1 cellular context compared by ENCODE assay signal in genomic region chr15:36605626-36606263, GRCh38.
TF ChIP-seq lines count a peak whose summit lies in the region.

No MANE protein-coding gene starts in this region.

TF ChIP-seq in HEK293, 187 proteins besides CTCF, POLR2A, EP300 and RAD21 (continued from another document):
- TF ChIP-seq KLF17 (tag by site-specific recombination; IDR thresholded peaks at IDR 0.05): 0 out of 2 replicates have a peak, but pooled peaks have one; percentile 56
- TF ChIP-seq WT1 (tag by site-specific recombination; IDR thresholded peaks at IDR 0.05): peak; percentile 100
- peak; percentile 75; the same call in 1 of the 2 replicates for TF ChIP-seq SCRT1 (tag by site-specific recombination; IDR thresholded peaks at IDR 0.05; ENCODE audit: borderline replicate concordance)
- no peak for TF ChIP-seq ZNF585B (tag by site-specific recombination; IDR thresholded peaks at IDR 0.05)
- peak; percentile 35; the same call in 1 of the 2 replicates for TF ChIP-seq ZNF366 (tag by site-specific recombination; conservative IDR thresholded peaks at IDR 0.05)
- no peak for TF ChIP-seq ZNF114 (tag by site-specific recombination; IDR thresholded peaks at IDR 0.05)
- TF ChIP-seq ZNF843 (tag by site-specific recombination; IDR thresholded peaks at IDR 0.05): peak; percentile 54; the same call in 1 of the 2 replicates
- TF ChIP-seq SP7 (tag by site-specific recombination; IDR thresholded peaks at IDR 0.05): peak; percentile 98
- TF ChIP-seq SETDB1 (IDR thresholded peaks at IDR 0.05; ENCODE audit: insufficient read length, low read length): no peak
